In genomic region chr1:204530932-204531331, GRCh38 we compare ENCODE assay signal across 10 cellular contexts. TPM values are rescaled to one million over a fixed set of nuclear protein-coding genes. Genes with fewer than 3 reads are reported as not detected.
DNase-seq lines count a peak whose midpoint lies in the region; ATAC-seq and TF ChIP-seq lines count a peak whose summit lies in the region.
"Had no signal": no experiment of that assay in that cellular context is flagged by ENCODE, and none has a peak within 500 bp of the region (broad histone marks: within the 10 kb centered on the region; RNA-seq: fewer than 3 reads in every experiment).

No MANE protein-coding gene starts in this region.

- H3K9me3 ChIP-seq in OCI-LY7 (ENCODE audit: low read length) (no peaks in the 10 kb centered on the region), gastrocnemius medialis (no peaks in the 10 kb centered on the region)
- H3K9me3 ChIP-seq: Caco-2 had no signal

- H3K36me3 ChIP-seq in OCI-LY7 (ENCODE audit: insufficient read depth, low read length) (peaks cover 100% of the 10 kb centered on the region), gastrocnemius medialis (peaks cover 0 to 83% of the 10 kb centered on the region in 2 donors)

- POLR2A ChIA-PET in OCI-LY7 (lab: Charles Lee), result interaction anchor here (0.6 to 8.8 kb wide), 4 partner anchors 10 to 127 kb away, joined by 3 to 131 read pairs (median 8); partner anchors contain the start of gene MDM4

- H3K27ac Mint-ChIP-seq in activated T-helper 1 cell treated with anti-CD3 and anti-CD28 coated beads, Interleukin-12 subunit alpha, Interleukin-12 subunit beta, Interleukin-2, Interleukin-4 antibody, amounts not matched to agents 30 ng/mL and 10 ng/mL and 1 ng/mL, durations not matched to agents 14 hours and 24 hours and 36 hours, result no peak overlapping the region

- H3K4me1 Mint-ChIP-seq in activated T-helper 1 cell treated with anti-CD3 and anti-CD28 coated beads, Interleukin-12 subunit alpha, Interleukin-12 subunit beta, Interleukin-2, Interleukin-4 antibody, amounts not matched to agents 30 ng/mL and 10 ng/mL and 1 ng/mL, durations not matched to agents 14 hours and 24 hours and 36 hours (ENCODE audit: low read depth), result peaks cover 4% of the 10 kb centered on the region

- TF ChIP-seq CTCF in GM10266 (IDR thresholded peaks at IDR 0.05; ENCODE audit: control insufficient read depth, insufficient read depth, low read depth, missing control alignments) (no peak), OCI-LY7 (conservative IDR thresholded peaks at IDR 0.05; ENCODE audit: low read length) (no peak), gastrocnemius medialis (IDR thresholded peaks at IDR 0.05 in 4 of 5, conservative IDR thresholded peaks at IDR 0.05 in 1 of 5) (no peak)

- H3K79me2 ChIP-seq in OCI-LY7 (ENCODE audit: insufficient read depth, low read depth, low read length), result peaks cover 95% of the 10 kb centered on the region

- ATAC-seq in GM19397 (IDR thresholded peaks at IDR 0.05; ENCODE audit: unreplicated experiment), result peak; percentile 71
- peak; percentile 61 for ATAC-seq in HG03025 (IDR thresholded peaks at IDR 0.05; ENCODE audit: low FRiP score, unreplicated experiment)
- ATAC-seq in gastrocnemius medialis, result no peak

- CTCF ChIA-PET in OCI-LY7 (lab: Charles Lee; ENCODE audit: unreplicated experiment), result interaction anchor here (0.5 kb wide), 1 partner anchor 767 kb away, joined by 3 read pairs; no protein-coding TSS in a partner anchor

- no peaks in the 10 kb centered on the region for H3K27me3 ChIP-seq in gastrocnemius medialis

- in situ Hi-C loops in gastrocnemius medialis (cut with MboI; ENCODE audit: low sequenced_read_pairs in 4 of 4), result loop anchor here in 1 of 4 donors (25.0 kb wide), 1 partner anchor 719 kb away; no protein-coding TSS in a partner anchor

- peak; percentile 45 for DNase-seq in GM10266 (ENCODE audit: extremely low spot score)
- no peak for DNase-seq in OCI-LY7 (ENCODE audit: low spot score)
- no peak for DNase-seq in NCI-H2107 (lab: John Stamatoyannopoulos, UW)
- no peak for DNase-seq in activated T-helper 1 cell treated with anti-CD3 and anti-CD28 coated beads, Interleukin-12 subunit alpha, Interleukin-12 subunit beta, Interleukin-2, Interleukin-4 antibody, amounts not matched to agents 30 ng/mL and 10 ng/mL and 1 ng/mL, durations not matched to agents 14 hours and 24 hours and 36 hours (ENCODE audit: low spot score)
- no peak for DNase-seq in UCSD-AML1 (lab: John Stamatoyannopoulos, UW; ENCODE audit: unreplicated experiment)
- no peak for DNase-seq in gastrocnemius medialis
- DNase-seq: Caco-2, NCI-H748 treated with DMSO at 0.1 percent for 48 hours had no signal

- no peaks in the 10 kb centered on the region for H3K9me3 Mint-ChIP-seq in activated T-helper 1 cell treated with anti-CD3 and anti-CD28 coated beads, Interleukin-12 subunit alpha, Interleukin-12 subunit beta, Interleukin-2, Interleukin-4 antibody, amounts not matched to agents 30 ng/mL and 10 ng/mL and 1 ng/mL, durations not matched to agents 14 hours and 24 hours and 36 hours

- H3K27me3 Mint-ChIP-seq in activated T-helper 1 cell treated with anti-CD3 and anti-CD28 coated beads, Interleukin-12 subunit alpha, Interleukin-12 subunit beta, Interleukin-2, Interleukin-4 antibody, amounts not matched to agents 30 ng/mL and 10 ng/mL and 1 ng/mL, durations not matched to agents 14 hours and 24 hours and 36 hours (ENCODE audit: insufficient read depth), result no peaks in the 10 kb centered on the region

- H3K4me2 ChIP-seq in OCI-LY7 (ENCODE audit: low read length), result peak overlapping the region; percentile 31

- H3K27ac ChIP-seq in OCI-LY7 (ENCODE audit: low read depth, low read length, poor library complexity, severe bottlenecking) (peak overlapping the region; percentile 71), gastrocnemius medialis (no peak overlapping the region)

- H3K4me1 ChIP-seq in OCI-LY7 (ENCODE audit: insufficient read depth, low read length, poor library complexity, severe bottlenecking), result peaks cover 55% of the 10 kb centered on the region
- no peaks in the 10 kb centered on the region for H3K4me1 ChIP-seq in gastrocnemius medialis
- H3K4me1 ChIP-seq: Caco-2 had no signal

- H3K4me3 ChIP-seq in OCI-LY7 (ENCODE audit: low read depth, low read length, poor library complexity, severe bottlenecking) (no peak overlapping the region), gastrocnemius medialis (no peak overlapping the region)

- H3K36me3 Mint-ChIP-seq in activated T-helper 1 cell treated with anti-CD3 and anti-CD28 coated beads, Interleukin-12 subunit alpha, Interleukin-12 subunit beta, Interleukin-2, Interleukin-4 antibody, amounts not matched to agents 30 ng/mL and 10 ng/mL and 1 ng/mL, durations not matched to agents 14 hours and 24 hours and 36 hours (ENCODE audit: low read depth), result peaks cover 44% of the 10 kb centered on the region

- intact Hi-C loops in OCI-LY7 (cut with micrococcal nuclease; ENCODE audit: unreplicated experiment) (no loop called here), gastrocnemius medialis (cut with DNase I; ENCODE audit: low total_unique reads) (no loop called here)
- intact Hi-C loops in activated T-helper 1 cell treated with anti-CD3 and anti-CD28 coated beads, Interleukin-12 subunit alpha, Interleukin-12 subunit beta, Interleukin-2, Interleukin-4 antibody, amounts not matched to agents 30 ng/mL and 10 ng/mL and 1 ng/mL, durations not matched to agents 14 hours and 24 hours and 36 hours (cut with micrococcal nuclease), result no loop called here

- H4K20me1 ChIP-seq in OCI-LY7 (ENCODE audit: insufficient read depth, low read length), result peaks cover 9% of the 10 kb centered on the region; the same call in 1 of the 2 replicates

- H2AFZ ChIP-seq in OCI-LY7 (ENCODE audit: low read length), result no peak overlapping the region

- TF ChIP-seq POLR2A in gastrocnemius medialis (IDR thresholded peaks at IDR 0.05), result no peak

- no TSS peak for BruUV-seq in OCI-LY7 (replicated peaks; lab: Mats Ljungman, UMichigan)

- no peaks in the 10 kb centered on the region for H3K9me2 ChIP-seq in OCI-LY7 (ENCODE audit: insufficient read depth, low read length)

- no peak overlapping the region for H3K4me3 Mint-ChIP-seq in activated T-helper 1 cell treated with anti-CD3 and anti-CD28 coated beads, Interleukin-12 subunit alpha, Interleukin-12 subunit beta, Interleukin-2, Interleukin-4 antibody, amounts not matched to agents 30 ng/mL and 10 ng/mL and 1 ng/mL, durations not matched to agents 14 hours and 24 hours and 36 hours

RNA-seq across cellular contexts. Expression of gene MDM4, which starts 14.7 kb away (rescaled TPM):
- total RNA-seq in OCI-LY7 (2014; rRNA removed; shearing (Covaris generic)), result 102 and 120 TPM in 2 replicates
- total RNA-seq in OCI-LY7 (2022) (282 and 343 TPM in 2 replicates), gastrocnemius medialis (10 to 100 TPM; 15.1 to 44.0 (median 28.9) TPM)
- 75.5 and 80.3 TPM in 2 replicates for total RNA-seq in activated T-helper 1 cell treated with anti-CD3 and anti-CD28 coated beads, Interleukin-12 subunit alpha, Interleukin-12 subunit beta, Interleukin-2, Interleukin-4 antibody, amounts not matched to agents 30 ng/mL and 10 ng/mL and 1 ng/mL, durations not matched to agents 14 hours and 24 hours and 36 hours

RNA-seq across cellular contexts. Expression of gene PIK3C2B, which starts 36.3 kb away (rescaled TPM):
- 11.9 and 12.5 TPM in 2 replicates for total RNA-seq in OCI-LY7 (2014; rRNA removed; shearing (Covaris generic))
- 36.3 and 43.9 TPM in 2 replicates for total RNA-seq in OCI-LY7 (2022)
- total RNA-seq in activated T-helper 1 cell treated with anti-CD3 and anti-CD28 coated beads, Interleukin-12 subunit alpha, Interleukin-12 subunit beta, Interleukin-2, Interleukin-4 antibody, amounts not matched to agents 30 ng/mL and 10 ng/mL and 1 ng/mL, durations not matched to agents 14 hours and 24 hours and 36 hours, result 21.8 and 24.1 TPM in 2 replicates
- total RNA-seq in gastrocnemius medialis, result 1 to 10 TPM; 2.8 to 6.0 (median 3.8) TPM

Comparison
In these comparisons a context has a peak if more than half of its experiments do, and no peak if none do; other contexts are left out.
1. ATAC-seq: peak in GM19397 (single experiment) and HG03025 (single experiment); none in gastrocnemius medialis (0 of 2).